In the genomic region with DNA sequence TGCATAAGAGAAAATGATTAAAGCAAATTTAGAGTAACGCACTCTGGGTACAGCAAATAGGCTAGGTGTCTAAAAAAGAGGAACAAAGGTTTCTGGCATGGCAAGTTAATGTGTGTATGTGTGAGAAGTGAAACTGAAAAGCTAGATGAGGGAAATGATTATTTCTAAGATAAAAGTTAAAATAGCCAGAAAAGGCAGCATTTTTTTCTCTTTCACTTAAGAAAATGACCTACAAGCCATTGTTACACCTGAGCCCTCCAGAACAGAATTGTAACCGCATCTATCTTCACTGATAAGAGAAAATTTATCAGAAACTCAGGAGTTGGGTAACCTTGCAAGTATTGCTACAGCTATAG, we compare ENCODE assay signal across 13 cellular contexts.
DNase-seq lines count a peak whose midpoint lies in the region; ATAC-seq lines count a peak whose summit lies in the region.
"Had no signal": no experiment of that assay in that cellular context is flagged by ENCODE, and none has a peak within 500 bp of the region (broad histone marks: within the 10 kb centered on the region; RNA-seq: fewer than 3 reads in every experiment).

No MANE protein-coding gene starts in this region.

- peak; percentile 99 for ATAC-seq in GM18873 (IDR thresholded peaks at IDR 0.05; ENCODE audit: low FRiP score, unreplicated experiment)
- peak; percentile 97 for ATAC-seq in HG02571 (IDR thresholded peaks at IDR 0.05; ENCODE audit: unreplicated experiment)
- ATAC-seq in HG03457 (IDR thresholded peaks at IDR 0.05; ENCODE audit: unreplicated experiment), result peak; percentile 95
- ATAC-seq in esophagus mucosa, result no peak

- DNase-seq in germinal center (ENCODE audit: low spot score), result peak; percentile 17
- no peak for DNase-seq in NCI-H2227 treated with DMSO at 0.1 percent for 48 hours (lab: John Stamatoyannopoulos, UW)
- DNase-seq in OCI-M2 (lab: John Stamatoyannopoulos, UW; ENCODE audit: unreplicated experiment), result no peak
- DNase-seq in DMS153 (lab: John Stamatoyannopoulos, UW), result no peak
- DNase-seq: activated T-cell treated with anti-CD3 and anti-CD28 coated beads, Interleukin-2, amount 50 U/mL, for 48 hours; CD8-positive, alpha-beta memory T cell; dorsolateral prefrontal cortex; H7; NCI-H146 had no signal
